28 cellular contexts compared by ENCODE assay signal in the genomic region with DNA sequence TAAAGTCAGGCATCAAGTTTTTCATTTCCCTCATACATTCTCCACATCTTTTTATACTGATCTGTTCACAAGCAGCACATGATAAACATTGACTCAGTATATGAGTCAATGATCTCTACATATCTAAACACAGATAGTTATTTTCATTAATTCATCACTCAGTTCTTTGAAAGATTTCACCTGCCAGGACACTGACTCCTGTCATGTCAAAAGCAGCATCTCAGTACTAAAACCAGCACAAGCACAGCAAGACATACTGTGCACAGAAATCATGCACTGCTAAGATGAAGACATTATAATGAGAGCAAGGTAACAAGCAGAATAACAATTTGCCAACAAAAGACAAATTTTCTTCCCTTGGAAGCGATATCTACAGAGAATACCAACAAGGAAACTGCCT.
"Had no signal": no experiment of that assay in that cellular context is flagged by ENCODE, and none has a peak within 500 bp of the region (broad histone marks: within the 10 kb centered on the region; RNA-seq: fewer than 3 reads in every experiment).

No MANE protein-coding gene starts in this region.

- H2AFZ ChIP-seq: hepatocyte had no signal

- H3K4me2 ChIP-seq: hepatocyte had no signal

- H3K9me3 ChIP-seq: colonic mucosa, esophagus muscularis mucosa, esophagus squamous epithelium, gastrocnemius medialis, gastroesophageal sphincter, heart left ventricle, heart right ventricle had no signal

- H3K4me1 ChIP-seq: colonic mucosa, esophagus muscularis mucosa, esophagus squamous epithelium, foreskin keratinocyte, gastrocnemius medialis, gastroesophageal sphincter, heart left ventricle, heart right ventricle had no signal

- DNase-seq: colonic mucosa; cortex of kidney; dermis blood vessel endothelial cell; dorsolateral prefrontal cortex; effector CD4-positive, alpha-beta T cell; effector CD8-positive, alpha-beta T cell; effector memory CD4-positive, alpha-beta T cell; effector memory CD8-positive, alpha-beta T cell; endodermal cell; erythroblast; esophagus squamous epithelium; foreskin fibroblast; foreskin keratinocyte; foreskin melanocyte; gastrocnemius medialis; glutamatergic neuron; head of caudate nucleus; heart left ventricle; heart right ventricle had no signal

- H3K27ac ChIP-seq: colonic mucosa, coronary artery, dorsolateral prefrontal cortex, epithelial cell of prostate, esophagus muscularis mucosa, esophagus squamous epithelium, foreskin keratinocyte, gastrocnemius medialis, gastroesophageal sphincter, heart left ventricle, heart right ventricle, hepatocyte had no signal

- H3K79me2 ChIP-seq: hepatocyte had no signal

- ATAC-seq: effector memory CD8-positive, alpha-beta T cell; esophagus mucosa; foreskin keratinocyte; gastrocnemius medialis; gastroesophageal sphincter; heart left ventricle; heart right ventricle had no signal

- H3K4me3 ChIP-seq: colonic mucosa, coronary artery, dorsolateral prefrontal cortex, esophagus muscularis mucosa, esophagus squamous epithelium, gastrocnemius medialis, gastroesophageal sphincter, heart left ventricle, heart right ventricle, hepatocyte had no signal

- FAIRE-seq: endometrium, endothelial cell of umbilical vein, frontal cortex had no signal

- H3K36me3 ChIP-seq: colonic mucosa, esophagus muscularis mucosa, esophagus squamous epithelium, gastrocnemius medialis, gastroesophageal sphincter, heart left ventricle, heart right ventricle had no signal

- H3K27me3 ChIP-seq: colonic mucosa, dorsolateral prefrontal cortex, esophagus muscularis mucosa, esophagus squamous epithelium, foreskin keratinocyte, gastrocnemius medialis, gastroesophageal sphincter, heart left ventricle, heart right ventricle, hepatocyte had no signal
